23 cellular contexts compared by ENCODE assay signal in the genomic region with DNA sequence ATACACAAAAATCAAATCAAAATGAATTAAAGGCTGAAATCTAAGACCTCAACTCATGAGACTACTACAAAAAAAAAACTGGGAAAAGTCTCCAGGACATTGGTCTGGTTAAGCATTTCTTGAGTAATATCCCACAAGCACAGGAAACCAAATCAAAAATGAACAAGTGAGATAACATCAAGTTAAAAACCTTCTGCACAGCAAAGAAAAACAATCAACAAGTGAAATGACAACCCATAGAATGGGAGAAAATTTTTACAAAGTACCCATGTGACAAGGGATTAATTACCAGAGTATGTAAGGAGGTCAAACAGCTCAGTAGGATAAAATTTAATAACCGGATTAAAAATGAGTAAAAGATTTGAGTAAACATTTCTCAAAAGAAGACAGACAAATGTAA.
"Had no signal": no experiment of that assay in that cellular context is flagged by ENCODE, and none has a peak within 500 bp of the region (broad histone marks: within the 10 kb centered on the region; RNA-seq: fewer than 3 reads in every experiment).

No MANE protein-coding gene starts in this region.

- H3K4me1 ChIP-seq: esophagus squamous epithelium, gastrocnemius medialis, heart left ventricle, left lung, lower lobe of right lung had no signal

- H3K4me2 ChIP-seq: hepatocyte had no signal

- DNase-seq: effector CD8-positive, alpha-beta T cell; effector memory CD8-positive, alpha-beta T cell; endodermal cell; esophagus squamous epithelium; foreskin fibroblast; foreskin melanocyte; gastrocnemius medialis; heart left ventricle; hypothalamus; immature natural killer cell; left cardiac atrium; left lung; left ventricle myocardium superior; lower lobe of right lung; mesenchymal stem cell; mucosa of descending colon; naive B cell; naive thymus-derived CD8-positive, alpha-beta T cell had no signal

- H3K4me3 ChIP-seq: coronary artery, esophagus squamous epithelium, gastrocnemius medialis, heart left ventricle, hepatocyte, left lung, lower lobe of right lung, mucosa of descending colon had no signal

- H3K27me3 ChIP-seq: esophagus squamous epithelium, gastrocnemius medialis, heart left ventricle, hepatocyte, left lung had no signal

- FAIRE-seq: colon, endometrium, keratinocyte had no signal

- H3K27ac ChIP-seq: coronary artery, esophagus squamous epithelium, gastrocnemius medialis, heart left ventricle, hepatocyte, left lung, lower lobe of right lung had no signal

- ATAC-seq: effector memory CD8-positive, alpha-beta T cell; gastrocnemius medialis; heart left ventricle; left cardiac atrium; left lung; left ventricle myocardium superior; lower lobe of right lung; mucosa of descending colon; naive thymus-derived CD8-positive, alpha-beta T cell had no signal

- H3K9me3 ChIP-seq: esophagus squamous epithelium, gastrocnemius medialis, lower lobe of right lung, mucosa of descending colon had no signal

- H2AFZ ChIP-seq: hepatocyte had no signal

- H3K79me2 ChIP-seq: hepatocyte had no signal

- H3K36me3 ChIP-seq: esophagus squamous epithelium, gastrocnemius medialis, heart left ventricle, left lung, lower lobe of right lung had no signal
